20 cellular contexts compared by ENCODE assay signal in the genomic region with DNA sequence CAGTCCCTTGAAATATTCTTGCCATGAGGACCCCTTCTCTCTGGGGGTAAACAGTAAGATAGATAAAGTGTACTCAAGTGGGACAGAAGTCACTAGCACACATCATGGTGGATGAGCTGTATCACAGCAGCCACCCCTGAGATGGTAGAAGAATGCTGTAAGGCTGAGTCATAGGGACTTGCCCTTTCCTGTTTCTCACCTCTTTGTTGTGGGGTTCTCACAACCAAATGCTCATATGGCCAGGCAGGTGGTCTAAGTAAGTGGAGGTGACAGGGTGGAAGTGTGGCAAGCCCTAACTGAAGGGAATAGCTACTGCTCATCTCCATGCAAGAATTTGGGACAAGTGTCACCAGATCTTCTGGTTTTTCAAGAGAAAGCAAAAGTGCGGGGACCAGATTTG.
A peak's percentile ranks its signal among the peaks of the same experiment; 100 is the strongest.
DNase-seq lines count a peak whose midpoint lies in the region; ATAC-seq, FAIRE-seq and TF ChIP-seq lines count a peak whose summit lies in the region.
"Had no signal": no experiment of that assay in that cellular context is flagged by ENCODE, and none has a peak within 500 bp of the region (broad histone marks: within the 10 kb centered on the region; RNA-seq: fewer than 3 reads in every experiment).

No MANE protein-coding gene starts in this region.

- no peaks in the 10 kb centered on the region for H3K9me2 ChIP-seq in PC-9 (ENCODE audit: insufficient read depth)

- H3K4me3 ChIP-seq in PC-9 = no peak overlapping the region
- H3K4me3 ChIP-seq in ovary = no peak overlapping the region
- H3K4me3 ChIP-seq in kidney (ENCODE audit: low read length in 2 of 2) = no peak overlapping the region
- H3K4me3 ChIP-seq: HAP-1, left ventricle myocardium inferior had no signal

- H3K27ac Mint-ChIP-seq in activated naive CD4-positive, alpha-beta T cell treated with anti-CD3 and anti-CD28 coated beads, Interleukin-2, amount 50 U/mL, for 72 hours = no peak overlapping the region
- H3K27ac Mint-ChIP-seq: CD4-positive, CD25-positive, alpha-beta regulatory T cell; effector memory CD8-positive, alpha-beta T cell; type B pancreatic cell had no signal

- H3K79me2 ChIP-seq in PC-9 (ENCODE audit: low read depth) = no peaks in the 10 kb centered on the region

- H3K27ac ChIP-seq in PC-9 = peak overlapping the region; percentile 34; the same call in 1 of the 2 replicates
- H3K27ac ChIP-seq in foreskin keratinocyte = peak overlapping the region; percentile 76
- H3K27ac ChIP-seq in ovary = no peak overlapping the region
- no peak overlapping the region for H3K27ac ChIP-seq in kidney (ENCODE audit: low read depth in 2 of 2, low read length in 2 of 2)
- H3K27ac ChIP-seq: left ventricle myocardium inferior had no signal

- H3K9me3 Mint-ChIP-seq in activated naive CD4-positive, alpha-beta T cell treated with anti-CD3 and anti-CD28 coated beads, Interleukin-2, amount 50 U/mL, for 72 hours = peaks cover 0 to 3% of the 10 kb centered on the region in 2 donors
- H3K9me3 Mint-ChIP-seq: CD4-positive, CD25-positive, alpha-beta regulatory T cell; effector memory CD8-positive, alpha-beta T cell had no signal

- no peak for FAIRE-seq in kidney (lab: Jason Lieb, UNC)
- FAIRE-seq: small intestine had no signal

- CTCF ChIA-PET in PC-9 (lab: Charles Lee) = no interaction called here

- H3K9ac ChIP-seq in kidney (ENCODE audit: low read length in 2 of 2) = no peak overlapping the region

- peaks cover 3% of the 10 kb centered on the region; the same call in 1 of the 2 replicates for H3F3A ChIP-seq in PC-9 (ENCODE audit: insufficient read depth, low read depth)

- no peak for TF ChIP-seq POLR2A in ovary (IDR thresholded peaks at IDR 0.05)

- DNase-seq in activated naive CD4-positive, alpha-beta T cell treated with anti-CD3 and anti-CD28 coated beads, Interleukin-2, amount 50 U/mL, for 72 hours (ENCODE audit: low spot score in 2 of 2) = no peak
- no peak for DNase-seq in activated naive CD4-positive, alpha-beta T cell treated with anti-CD3 and anti-CD28 coated beads, Interleukin-2, amount 50 U/mL, for 16 hours
- peak in 1 of 2 experiments; percentile 6 for DNase-seq in PC-9
- DNase-seq in foreskin keratinocyte = peak; percentile 73 to 88
- DNase-seq in SW 1271 (lab: John Stamatoyannopoulos, UW) = no peak
- DNase-seq in ovary = no peak
- no peak for DNase-seq in kidney
- DNase-seq in NCI-H1105 (lab: John Stamatoyannopoulos, UW) = no peak
- DNase-seq: activated CD4-positive, alpha-beta T cell treated with anti-CD3 and anti-CD28 coated beads for 48 hours; CD4-positive, CD25-positive, alpha-beta regulatory T cell; central memory CD4-positive, alpha-beta T cell; DMS79; effector memory CD8-positive, alpha-beta T cell; left ventricle myocardium inferior; NCI-H2029; NCI-H526; posterior cingulate gyrus; small intestine had no signal

- no peak for TF ChIP-seq EP300 in ovary (IDR thresholded peaks at IDR 0.05)

- POLR2A ChIA-PET in PC-9 (lab: Charles Lee; ENCODE audit: unreplicated experiment) = no interaction called here

- TF ChIP-seq CTCF in PC-9 (conservative IDR thresholded peaks at IDR 0.05) (no peak), foreskin keratinocyte (conservative IDR thresholded peaks at IDR 0.05) (no peak), ovary (IDR thresholded peaks at IDR 0.05) (no peak), kidney (IDR thresholded peaks at IDR 0.05; ENCODE audit: borderline replicate concordance, extremely low read depth, insufficient read depth) (no peak)

- H3K36me3 Mint-ChIP-seq in activated naive CD4-positive, alpha-beta T cell treated with anti-CD3 and anti-CD28 coated beads, Interleukin-2, amount 50 U/mL, for 72 hours = no peaks in the 10 kb centered on the region
- H3K36me3 Mint-ChIP-seq: CD4-positive, CD25-positive, alpha-beta regulatory T cell; type B pancreatic cell had no signal

- peak; percentile 43 to 64 for ATAC-seq in activated naive CD4-positive, alpha-beta T cell treated with anti-CD3 and anti-CD28 coated beads, Interleukin-2, amount 50 U/mL, for 72 hours
- peak; percentile 97 for ATAC-seq in foreskin keratinocyte
- ATAC-seq: effector memory CD8-positive, alpha-beta T cell had no signal

- H2AFZ ChIP-seq in PC-9 = peak overlapping the region; percentile 53; the same call in 1 of the 2 replicates

- intact Hi-C loops in PC-9 (cut with micrococcal nuclease; ENCODE audit: unreplicated experiment) = no loop called here
- intact Hi-C loops in ovary (cut with DNase I) = no loop called here
- intact Hi-C loops in kidney (cut with DNase I) = no loop called here

- H4K20me1 ChIP-seq in PC-9 (ENCODE audit: insufficient read depth) = no peaks in the 10 kb centered on the region

- peaks cover 16% of the 10 kb centered on the region for H3K4me1 ChIP-seq in PC-9 (replicated peaks; ENCODE audit: insufficient read depth)
- peaks cover 18% of the 10 kb centered on the region for H3K4me1 ChIP-seq in foreskin keratinocyte
- H3K4me1 ChIP-seq in ovary (ENCODE audit: insufficient read depth) = no peaks in the 10 kb centered on the region
- H3K4me1 ChIP-seq in kidney (ENCODE audit: control insufficient read depth in 1 of 2, insufficient read depth in 1 of 2, low read depth in 1 of 2, low read length in 2 of 2) = no peaks in the 10 kb centered on the region
- H3K4me1 ChIP-seq: left ventricle myocardium inferior had no signal

- BruUV-seq in PC-9 (replicated peaks; lab: Mats Ljungman, UMichigan) = no TSS peak

- peak overlapping the region; percentile 26; the same call in 1 of the 2 replicates for H3K4me2 ChIP-seq in PC-9

- no peaks in the 10 kb centered on the region for H3K9me3 ChIP-seq in PC-9 (ENCODE audit: insufficient read depth, low read depth)
- H3K9me3 ChIP-seq in ovary = no peaks in the 10 kb centered on the region
- H3K9me3 ChIP-seq in kidney (ENCODE audit: control insufficient read depth in 1 of 2, low read length in 2 of 2) = no peaks in the 10 kb centered on the region
- H3K9me3 ChIP-seq: HAP-1, left ventricle myocardium inferior had no signal

- H3K27me3 ChIP-seq in PC-9 (ENCODE audit: insufficient read depth, low read depth) (no peaks in the 10 kb centered on the region), foreskin keratinocyte (no peaks in the 10 kb centered on the region), ovary (no peaks in the 10 kb centered on the region)

- H3K36me3 ChIP-seq in PC-9 (ENCODE audit: low read depth) (no peaks in the 10 kb centered on the region), ovary (no peaks in the 10 kb centered on the region), kidney (ENCODE audit: control insufficient read depth in 1 of 2, insufficient read depth in 2 of 2, low read length in 2 of 2) (no peaks in the 10 kb centered on the region)
- H3K36me3 ChIP-seq: HAP-1, left ventricle myocardium inferior had no signal

- 89 to 100% (median 94%) methylated on average over 1 of the region's 1 CpG for WGBS in ovary, 3 donors

Comparison
In these comparisons a context has a peak if more than half of its experiments do, and no peak if none do; other contexts are left out.
1. DNase-seq: peak in foreskin keratinocyte (2 of 2); none in activated naive CD4-positive, alpha-beta T cell treated with anti-CD3 and anti-CD28 coated beads, Interleukin-2, amount 50 U/mL, for 72 hours (0 of 2), activated naive CD4-positive, alpha-beta T cell treated with anti-CD3 and anti-CD28 coated beads, Interleukin-2, amount 50 U/mL, for 16 hours (single experiment), SW 1271 (0 of 2), ovary (0 of 5), kidney (single experiment) and NCI-H1105 (single experiment).
2. H3K27ac ChIP-seq: peak in PC-9 (single experiment) and foreskin keratinocyte (single experiment); none in ovary (0 of 2) and kidney (0 of 2).